16 cellular contexts compared by ENCODE assay signal in the genomic region with DNA sequence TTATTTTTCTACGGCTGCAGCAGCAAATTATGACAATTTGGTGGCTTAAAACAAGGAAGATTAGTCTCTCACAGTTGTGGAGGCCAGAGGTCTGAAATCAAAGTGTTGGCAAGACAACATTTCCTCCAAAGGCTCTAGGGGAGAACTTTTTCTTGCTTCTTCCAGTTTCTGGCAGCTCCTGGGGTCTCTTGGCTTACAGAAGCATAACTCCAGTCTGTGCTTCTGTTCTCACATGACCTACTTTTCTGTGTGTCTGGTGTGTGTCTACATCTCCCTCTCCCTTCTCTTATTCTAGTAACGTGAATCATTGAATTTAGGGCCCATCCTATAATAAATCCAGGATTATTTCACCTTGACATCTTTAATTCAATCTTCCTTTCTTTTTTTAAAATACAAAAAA.
DNase-seq lines count a peak whose midpoint lies in the region; ATAC-seq and TF ChIP-seq lines count a peak whose summit lies in the region.
"Had no signal": no experiment of that assay in that cellular context is flagged by ENCODE, and none has a peak within 500 bp of the region (broad histone marks: within the 10 kb centered on the region; RNA-seq: fewer than 3 reads in every experiment).

No MANE protein-coding gene starts in this region.

- H3K27me3 Mint-ChIP-seq in GM23338 (ENCODE audit: insufficient read depth, low read depth, poor library complexity), result no peaks in the 10 kb centered on the region
- H3K27me3 Mint-ChIP-seq: CD4-positive, alpha-beta memory T cell had no signal

- intact Hi-C loops in Right ventricle myocardium inferior (cut with DNase I) (no loop called here), cardiac septum (cut with DNase I) (no loop called here), left cardiac atrium (cut with DNase I) (no loop called here)

- H3K27ac Mint-ChIP-seq in GM23338, result no peak overlapping the region
- H3K27ac Mint-ChIP-seq: CD14-positive monocyte; CD4-positive, alpha-beta memory T cell had no signal

- H3K79me2 ChIP-seq in GM23338 (replicated peaks; ENCODE audit: insufficient read depth), result no peaks in the 10 kb centered on the region

- no peaks in the 10 kb centered on the region for H4K20me1 ChIP-seq in GM23338 (replicated peaks; ENCODE audit: insufficient read depth)
- H4K20me1 ChIP-seq: BLaER1 had no signal

- no peaks in the 10 kb centered on the region for H3K36me3 ChIP-seq in GM23338 (ENCODE audit: insufficient read depth)
- H3K36me3 ChIP-seq: BLaER1, HAP-1 had no signal

- H3F3A ChIP-seq in GM23338 (replicated peaks; ENCODE audit: low read depth), result no peaks in the 10 kb centered on the region

- H3K4me2 ChIP-seq in GM23338, result no peak overlapping the region
- H3K4me2 ChIP-seq: BLaER1 had no signal

- no peaks in the 10 kb centered on the region for H3K27me3 ChIP-seq in GM23338 (ENCODE audit: insufficient read depth)
- H3K27me3 ChIP-seq: BLaER1 had no signal

- DNase-seq in Right ventricle myocardium inferior (ENCODE audit: missing footprints) (no peak), cardiac septum (ENCODE audit: low spot score) (no peak), SK-N-DZ (ENCODE audit: low spot score) (peak; percentile 33), left cardiac atrium (no peak), mucosa of gallbladder (ENCODE audit: low spot score) (peak; percentile 13), GM23338 (ENCODE audit: low spot score) (no peak), 8988T (no peak), SW480 (ENCODE audit: low spot score) (no peak)
- DNase-seq: CD4-positive, alpha-beta memory T cell; DMS153; DMS79; GDM1 had no signal

- peaks cover 6% of the 10 kb centered on the region for H3K36me3 Mint-ChIP-seq in GM23338 (ENCODE audit: low read depth)
- H3K36me3 Mint-ChIP-seq: CD14-positive monocyte; CD4-positive, alpha-beta memory T cell had no signal

- no peak for TF ChIP-seq CTCF in GM23338 (conservative IDR thresholded peaks at IDR 0.05; ENCODE audit: low read depth in 2 of 2)

- H3K4me3 Mint-ChIP-seq in GM23338, result no peak overlapping the region
- H3K4me3 Mint-ChIP-seq: CD14-positive monocyte; CD4-positive, alpha-beta memory T cell had no signal

- peaks cover 11% of the 10 kb centered on the region for H3K9me3 Mint-ChIP-seq in GM23338

- H2AFZ ChIP-seq in GM23338, result no peak overlapping the region

- H3K27ac ChIP-seq in GM23338 (ENCODE audit: low read depth), result no peak overlapping the region
- H3K27ac ChIP-seq: 22Rv1, BLaER1 had no signal

- no peaks in the 10 kb centered on the region for H3K4me1 Mint-ChIP-seq in GM23338
- H3K4me1 Mint-ChIP-seq: CD14-positive monocyte; CD4-positive, alpha-beta memory T cell had no signal

- H3K4me3 ChIP-seq in GM23338, result no peak overlapping the region
- H3K4me3 ChIP-seq: BLaER1, HAP-1 had no signal

- no peaks in the 10 kb centered on the region for H3K4me1 ChIP-seq in GM23338 (ENCODE audit: insufficient read depth)
- H3K4me1 ChIP-seq: BLaER1 had no signal

- peak; percentile 64 for ATAC-seq in Right ventricle myocardium inferior
- ATAC-seq in left cardiac atrium, result peak; percentile 44 to 86
- ATAC-seq in GM23338, result no peak

- H3K9me2 ChIP-seq in GM23338 (ENCODE audit: insufficient read depth), result no peaks in the 10 kb centered on the region

TF ChIP-seq in GM23338, 12 proteins besides CTCF, POLR2A, EP300 and RAD21:
- TF ChIP-seq REST (IDR thresholded peaks at IDR 0.05; ENCODE audit: unreplicated experiment) (no peak), ZNF331 (CRISPR knock-in tag; IDR thresholded peaks at IDR 0.05; ENCODE audit: low read depth) (no peak), POLR2AphosphoS5 (IDR thresholded peaks at IDR 0.05; ENCODE audit: low read depth) (no peak), NANOG (IDR thresholded peaks at IDR 0.05; ENCODE audit: borderline replicate concordance) (no peak), ZNF462 (CRISPR knock-in tag; IDR thresholded peaks at IDR 0.05) (no peak), EZH2phosphoT487 (IDR thresholded peaks at IDR 0.05; ENCODE audit: unreplicated experiment) (no peak), JUNB (IDR thresholded peaks at IDR 0.05; ENCODE audit: unreplicated experiment) (no peak), STAT1 (IDR thresholded peaks at IDR 0.05; ENCODE audit: unreplicated experiment) (no peak), EZH2 (IDR thresholded peaks at IDR 0.05; ENCODE audit: low read depth, unreplicated experiment) (no peak), ZNF114 (CRISPR knock-in tag; IDR thresholded peaks at IDR 0.05) (no peak)
TF ChIP-seq in GM23338: peak in this region for 0.

Comparison
In these comparisons a context has a peak if more than half of its experiments do, and no peak if none do; other contexts are left out.
1. DNase-seq: peak in SK-N-DZ (single experiment) and mucosa of gallbladder (single experiment); none in Right ventricle myocardium inferior (single experiment), cardiac septum (single experiment), left cardiac atrium (single experiment), GM23338 (single experiment), 8988T (single experiment) and SW480 (single experiment).